8 cellular contexts compared by ENCODE assay signal in genomic region chr2:111118455-111119003, GRCh38. TPM values are rescaled to one million over a fixed set of nuclear protein-coding genes. Genes with fewer than 3 reads are reported as not detected.
DNase-seq lines count a peak whose midpoint lies in the region; ATAC-seq and TF ChIP-seq lines count a peak whose summit lies in the region.

No MANE protein-coding gene starts in this region.

- H3K4me3 ChIP-seq in Caco-2 (ENCODE audit: low read depth, low read length) (no peak overlapping the region), fibroblast of pulmonary artery (replicated peaks; ENCODE audit: low read depth, low read length) (peak overlapping the region; percentile 55), ovary (no peak overlapping the region)

- 44 to 53% (median 51%) methylated on average over 37 of the region's 37 CpGs for WGBS in ovary, 3 donors

- H3K27me3 Mint-ChIP-seq in Caco-2 (ENCODE audit: insufficient read depth, unreplicated experiment) (no peaks in the 10 kb centered on the region), WTC11 (ENCODE audit: low read depth) (peaks cover 54% of the 10 kb centered on the region)

- TF ChIP-seq CTCF in Caco-2 (IDR thresholded peaks at IDR 0.05; ENCODE audit: insufficient read depth in 1 of 2, low read depth in 1 of 2, low read length in 1 of 2, severe bottlenecking in 1 of 2, unreplicated experiment in 1 of 2) (no peak), WTC11 (IDR thresholded peaks at IDR 0.05) (no peak), fibroblast of pulmonary artery (IDR thresholded peaks at IDR 0.05; ENCODE audit: low read length, missing control alignments) (no peak), ovary (IDR thresholded peaks at IDR 0.05) (no peak)

- H3K36me3 Mint-ChIP-seq in Caco-2 (ENCODE audit: insufficient read depth, unreplicated experiment): peaks cover 34% of the 10 kb centered on the region
- no peaks in the 10 kb centered on the region for H3K36me3 Mint-ChIP-seq in WTC11

- no peak for TF ChIP-seq POLR2A in ovary (IDR thresholded peaks at IDR 0.05)

- H3K27ac Mint-ChIP-seq in Caco-2 (ENCODE audit: unreplicated experiment): no peak overlapping the region
- no peak overlapping the region for H3K27ac Mint-ChIP-seq in WTC11

- intact Hi-C loops in Caco-2 (cut with micrococcal nuclease; ENCODE audit: unreplicated experiment): loop anchor here (5.0 kb wide), 1 partner anchor 579 kb away; no protein-coding TSS in a partner anchor
- intact Hi-C loops in ovary (cut with DNase I): loop anchor here in 1 of 4 donors (10.0 kb wide), 1 partner anchor 546 kb away; no protein-coding TSS in a partner anchor

- POLR2A ChIA-PET in Caco-2 (lab: Charles Lee): no interaction called here
- POLR2A ChIA-PET in WTC11 (lab: Charles Lee): no interaction called here

- CTCF ChIA-PET in Caco-2 (lab: Charles Lee) (no interaction called here), WTC11 (lab: Charles Lee) (no interaction called here)

- H3K27me3 ChIP-seq in Caco-2 (replicated peaks; ENCODE audit: control insufficient read depth, insufficient read depth, low read length) (no peaks in the 10 kb centered on the region), ovary (no peaks in the 10 kb centered on the region)

- ATAC-seq in WTC11 (no peak), GM19324 (IDR thresholded peaks at IDR 0.05; ENCODE audit: low FRiP score, unreplicated experiment) (no peak), HG03439 (IDR thresholded peaks at IDR 0.05; ENCODE audit: unreplicated experiment) (no peak)

- H3K9me3 Mint-ChIP-seq in Caco-2 (ENCODE audit: unreplicated experiment) (no peaks in the 10 kb centered on the region), WTC11 (no peaks in the 10 kb centered on the region)

- no peak for DNase-seq in Caco-2
- peak; percentile 31 for DNase-seq in WTC11 (ENCODE audit: low spot score)
- no peak for DNase-seq in fibroblast of pulmonary artery (ENCODE audit: low read depth)
- peak in 3 of 5 donors; percentile 22 to 39 (median 38) for DNase-seq in ovary
- no peak for DNase-seq in NCI-H748 treated with DMSO at 0.1 percent for 48 hours (lab: John Stamatoyannopoulos, UW)
- no peak for DNase-seq in NCI-H1694 treated with DMSO at 0.1 percent for 48 hours (lab: John Stamatoyannopoulos, UW)

- H3K4me1 ChIP-seq in Caco-2 (no peaks in the 10 kb centered on the region), ovary (ENCODE audit: insufficient read depth) (peaks cover 8% of the 10 kb centered on the region)

- H3K9me3 ChIP-seq in Caco-2 (no peaks in the 10 kb centered on the region), ovary (no peaks in the 10 kb centered on the region)

- no peak overlapping the region for H3K27ac ChIP-seq in ovary

- H3K4me1 Mint-ChIP-seq in Caco-2 (ENCODE audit: low read depth, unreplicated experiment) (peaks cover 11% of the 10 kb centered on the region), WTC11 (peaks cover 36% of the 10 kb centered on the region)

- H3K4me3 Mint-ChIP-seq in Caco-2 (ENCODE audit: unreplicated experiment): peak overlapping the region; percentile 77
- peak overlapping the region; percentile 71 for H3K4me3 Mint-ChIP-seq in WTC11

- TF ChIP-seq EP300 in ovary (IDR thresholded peaks at IDR 0.05): no peak

- BruUV-seq in Caco-2 (replicated peaks; lab: Mats Ljungman, UMichigan): no TSS peak

- H3K36me3 ChIP-seq in Caco-2 (ENCODE audit: control insufficient read depth, insufficient read depth, low read length): no peaks in the 10 kb centered on the region
- no peaks in the 10 kb centered on the region for H3K36me3 ChIP-seq in ovary

TF ChIP-seq in WTC11, 78 proteins besides CTCF, POLR2A, EP300 and RAD21:
- no peak for TF ChIP-seq MLX (CRISPR knock-in tag; IDR thresholded peaks at IDR 0.05)
- TF ChIP-seq ZNF512 (CRISPR knock-in tag; IDR thresholded peaks at IDR 0.05; ENCODE audit: borderline replicate concordance): no peak
- no peak for TF ChIP-seq JUN (CRISPR knock-in tag; IDR thresholded peaks at IDR 0.05)
- no peak for TF ChIP-seq GABPB1 (CRISPR knock-in tag; IDR thresholded peaks at IDR 0.05)
- no peak for TF ChIP-seq TCF7 (CRISPR knock-in tag; IDR thresholded peaks at IDR 0.05; ENCODE audit: low read depth)
- no peak for TF ChIP-seq PRDM15 (CRISPR knock-in tag; IDR thresholded peaks at IDR 0.05)
- no peak for TF ChIP-seq NFE2L1 (CRISPR knock-in tag; IDR thresholded peaks at IDR 0.05)
- no peak for TF ChIP-seq CBFB (CRISPR knock-in tag; IDR thresholded peaks at IDR 0.05; ENCODE audit: low read depth)
- TF ChIP-seq SP1 (CRISPR knock-in tag; conservative IDR thresholded peaks at IDR 0.05): no peak
- TF ChIP-seq ERG (CRISPR knock-in tag; IDR thresholded peaks at IDR 0.05): no peak
- no peak for TF ChIP-seq ATF1 (CRISPR knock-in tag; IDR thresholded peaks at IDR 0.05)
- TF ChIP-seq TP53 (CRISPR knock-in tag; IDR thresholded peaks at IDR 0.05): no peak
- no peak for TF ChIP-seq ZNF317 (CRISPR knock-in tag; IDR thresholded peaks at IDR 0.05; ENCODE audit: borderline replicate concordance, low read depth)
- no peak for TF ChIP-seq ATF2 (CRISPR knock-in tag; IDR thresholded peaks at IDR 0.05; ENCODE audit: borderline replicate concordance, low read depth)
- TF ChIP-seq ZNF416 (CRISPR knock-in tag; IDR thresholded peaks at IDR 0.05): no peak
- TF ChIP-seq ZNF423 (CRISPR knock-in tag; IDR thresholded peaks at IDR 0.05): no peak
- TF ChIP-seq FOXK1 (CRISPR knock-in tag; IDR thresholded peaks at IDR 0.05): no peak
- TF ChIP-seq SMAD3 (CRISPR knock-in tag; IDR thresholded peaks at IDR 0.05; ENCODE audit: borderline replicate concordance): no peak

RNA-seq across cellular contexts. Expression of gene BCL2L11, which starts 2.2 kb away (rescaled TPM):
- total RNA-seq in Caco-2 (2022): 27.7 and 28.9 TPM in 2 replicates
- total RNA-seq in WTC11 (2021): 19.3 to 20.8 TPM (median 20.7 TPM) in 3 replicates
- total RNA-seq in ovary: 10 to 100 TPM; 16.8 to 34.7 (median 21.2) TPM
- polyA plus RNA-seq in ovary: 10 to 100 TPM; 11.6 to 17.7 TPM

Comparison
In these comparisons a context has a peak if more than half of its experiments do, and no peak if none do; other contexts are left out.
1. DNase-seq: peak in WTC11 (single experiment) and ovary (3 of 5); none in Caco-2 (0 of 2), fibroblast of pulmonary artery (single experiment), NCI-H748 treated with DMSO at 0.1 percent for 48 hours (single experiment) and NCI-H1694 treated with DMSO at 0.1 percent for 48 hours (single experiment).